Comparison of ENCODE assay signal across 13 cellular contexts in genomic region chr3:35760147-35760546, GRCh38.
"Had no signal": no experiment of that assay in that cellular context is flagged by ENCODE, and none has a peak within 500 bp of the region (broad histone marks: within the 10 kb centered on the region; RNA-seq: fewer than 3 reads in every experiment).

No MANE protein-coding gene starts in this region.

- H3K4me3 Mint-ChIP-seq: T-helper 1 cell treated with Interleukin-12 subunit alpha and Interleukin-12 subunit beta and Interleukin-4 antibody, amounts not matched to agents 30 μg/mL and 1 μg/mL, for 36 hours had no signal

- H3K27me3 ChIP-seq: body of pancreas, sigmoid colon, thyroid gland had no signal

- H3K27ac Mint-ChIP-seq: activated T-helper 2 cell treated with anti-CD3 and anti-CD28 coated beads, Interferon-gamma antibody, Interleukin-2, Interleukin-4, amounts not matched to agents 10 μg/mL and 5 μg/mL and 100 μg/mL, durations not matched to agents 14 hours and 24 hours and 36 hours; T-helper 1 cell treated with Interleukin-12 subunit alpha and Interleukin-12 subunit beta and Interleukin-4 antibody, amounts not matched to agents 30 μg/mL and 1 μg/mL, for 36 hours had no signal

- H3K36me3 ChIP-seq: heart left ventricle, prostate gland, sigmoid colon, thyroid gland had no signal

- H3K4me3 ChIP-seq: body of pancreas, heart left ventricle, prostate gland, sigmoid colon, thyroid gland had no signal

- H3K9me3 Mint-ChIP-seq: activated T-helper 2 cell treated with anti-CD3 and anti-CD28 coated beads, Interferon-gamma antibody, Interleukin-2, Interleukin-4, amounts not matched to agents 10 μg/mL and 5 μg/mL and 100 μg/mL, durations not matched to agents 14 hours and 24 hours and 36 hours; T-helper 1 cell treated with Interleukin-12 subunit alpha and Interleukin-12 subunit beta and Interleukin-4 antibody, amounts not matched to agents 30 μg/mL and 1 μg/mL, for 36 hours had no signal

- H3K4me1 ChIP-seq: body of pancreas, heart left ventricle, prostate gland, sigmoid colon, thyroid gland had no signal

- H3K27ac ChIP-seq: body of pancreas, heart left ventricle, prostate gland, sigmoid colon, thyroid gland had no signal

- DNase-seq: activated CD4-positive, alpha-beta T cell treated with anti-CD3 and anti-CD28 coated beads, Interleukin-2, amount 50 U/mL, for 1 hour; activated CD4-positive, CD25-positive, alpha-beta regulatory T cell; activated naive CD4-positive, alpha-beta T cell treated with anti-CD3 and anti-CD28 coated beads, Interleukin-2, amount 50 U/mL, for 16 hours; activated T-cell treated with anti-CD3 and anti-CD28 coated beads for 4 hours; body of pancreas; foreskin melanocyte; heart left ventricle; mesenchymal stem cell; sigmoid colon; thyroid gland had no signal
